ENCODE assay signal across 1 cellular context in genomic region chr5:10607666-10608442, GRCh38.
A peak's percentile ranks its signal among the peaks of the same experiment; 100 is the strongest.
TF ChIP-seq lines count a peak whose summit lies in the region.

No MANE protein-coding gene starts in this region.

TF ChIP-seq in K562, 482 proteins besides CTCF, POLR2A, EP300 and RAD21 (continued from another document and continues in another):
- TF ChIP-seq, protein P1, sequence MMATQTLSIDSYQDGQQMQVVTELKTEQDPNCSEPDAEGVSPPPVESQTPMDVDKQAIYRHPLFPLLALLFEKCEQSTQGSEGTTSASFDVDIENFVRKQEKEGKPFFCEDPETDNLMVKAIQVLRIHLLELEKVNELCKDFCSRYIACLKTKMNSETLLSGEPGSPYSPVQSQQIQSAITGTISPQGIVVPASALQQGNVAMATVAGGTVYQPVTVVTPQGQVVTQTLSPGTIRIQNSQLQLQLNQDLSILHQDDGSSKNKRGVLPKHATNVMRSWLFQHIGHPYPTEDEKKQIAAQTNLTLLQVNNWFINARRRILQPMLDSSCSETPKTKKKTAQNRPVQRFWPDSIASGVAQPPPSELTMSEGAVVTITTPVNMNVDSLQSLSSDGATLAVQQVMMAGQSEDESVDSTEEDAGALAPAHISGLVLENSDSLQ (IDR thresholded peaks at IDR 0.05): no peak
- TF ChIP-seq EGR1 (conservative IDR thresholded peaks at IDR 0.05) (no peak), ZNF586 (CRISPR knock-in tag; conservative IDR thresholded peaks at IDR 0.05) (no peak), FOS (IDR thresholded peaks at IDR 0.05; ENCODE audit: extremely low read depth, insufficient read length) (no peak), ARNT (IDR thresholded peaks at IDR 0.05) (no peak), SRSF3 (IDR thresholded peaks at IDR 0.05; ENCODE audit: insufficient read depth, low read length) (no peak), BMI1 (IDR thresholded peaks at IDR 0.05; ENCODE audit: low read length) (no peak), FUS (optimal IDR thresholded peaks at IDR 0.05; ENCODE audit: low read depth, low read length) (no peak), SMAD4 (CRISPR knock-in tag; conservative IDR thresholded peaks at IDR 0.05) (no peak; the same call in none of the 2 replicates), ZNF23 (CRISPR knock-in tag; IDR thresholded peaks at IDR 0.05) (no peak), ZNF197 (CRISPR knock-in tag; IDR thresholded peaks at IDR 0.05; ENCODE audit: low read depth) (peak; percentile 53; the same call in 1 of the 2 replicates), ATF1 (CRISPR knock-in tag; IDR thresholded peaks at IDR 0.05) (no peak), ATF1 (tag; IDR thresholded peaks at IDR 0.05) (no peak), ZNF165 (CRISPR knock-in tag; IDR thresholded peaks at IDR 0.05; ENCODE audit: borderline replicate concordance) (no peak), CTBP1 (IDR thresholded peaks at IDR 0.05; ENCODE audit: borderline replicate concordance) (0 out of 2 replicates have a peak, but pooled peaks have one; percentile 6), HLTF (IDR thresholded peaks at IDR 0.05) (no peak), SOX6 (IDR thresholded peaks at IDR 0.05) (peak; percentile 57; the same call in 1 of the 2 replicates), FOXK2 (conservative IDR thresholded peaks at IDR 0.05 in 1 of 2, IDR thresholded peaks at IDR 0.05 in 1 of 2; ENCODE audit: low read depth in 2 of 2) (peak; percentile 32 to 60; a peak in 2 of 4 replicates), HSF4 (CRISPR knock-in tag; IDR thresholded peaks at IDR 0.05; ENCODE audit: borderline replicate concordance) (no peak), HNRNPK (IDR thresholded peaks at IDR 0.05; ENCODE audit: low read depth, low read length, poor library complexity, severe bottlenecking) (no peak), SNRNP70 (optimal IDR thresholded peaks at IDR 0.05; ENCODE audit: low read depth, low read length) (no peak), ZNF79 (CRISPR knock-in tag; IDR thresholded peaks at IDR 0.05; ENCODE audit: low read depth) (no peak), HMGXB4 (CRISPR knock-in tag; IDR thresholded peaks at IDR 0.05) (no peak), PHF8 (IDR thresholded peaks at IDR 0.05; ENCODE audit: borderline replicate concordance, low read length) (no peak), CCNT2 (IDR thresholded peaks at IDR 0.05; ENCODE audit: borderline replicate concordance, extremely low read depth, insufficient read length, low read depth, low read length) (no peak), GATAD2B (IDR thresholded peaks at IDR 0.05; ENCODE audit: borderline replicate concordance) (no peak), SIRT6 (IDR thresholded peaks at IDR 0.05; ENCODE audit: low read depth, low read length) (no peak), ZNF316 (IDR thresholded peaks at IDR 0.05) (no peak), ZC3H8 (IDR thresholded peaks at IDR 0.05) (no peak), KDM4B (IDR thresholded peaks at IDR 0.05; ENCODE audit: borderline replicate concordance in 2 of 2, low read depth in 1 of 2) (no peak), MCM7 (IDR thresholded peaks at IDR 0.05) (no peak), HNRNPH1 (optimal IDR thresholded peaks at IDR 0.05; ENCODE audit: low read depth, low read length) (no peak), ZSCAN32 (CRISPR knock-in tag; IDR thresholded peaks at IDR 0.05) (no peak)
- TF ChIP-seq, protein P2, sequence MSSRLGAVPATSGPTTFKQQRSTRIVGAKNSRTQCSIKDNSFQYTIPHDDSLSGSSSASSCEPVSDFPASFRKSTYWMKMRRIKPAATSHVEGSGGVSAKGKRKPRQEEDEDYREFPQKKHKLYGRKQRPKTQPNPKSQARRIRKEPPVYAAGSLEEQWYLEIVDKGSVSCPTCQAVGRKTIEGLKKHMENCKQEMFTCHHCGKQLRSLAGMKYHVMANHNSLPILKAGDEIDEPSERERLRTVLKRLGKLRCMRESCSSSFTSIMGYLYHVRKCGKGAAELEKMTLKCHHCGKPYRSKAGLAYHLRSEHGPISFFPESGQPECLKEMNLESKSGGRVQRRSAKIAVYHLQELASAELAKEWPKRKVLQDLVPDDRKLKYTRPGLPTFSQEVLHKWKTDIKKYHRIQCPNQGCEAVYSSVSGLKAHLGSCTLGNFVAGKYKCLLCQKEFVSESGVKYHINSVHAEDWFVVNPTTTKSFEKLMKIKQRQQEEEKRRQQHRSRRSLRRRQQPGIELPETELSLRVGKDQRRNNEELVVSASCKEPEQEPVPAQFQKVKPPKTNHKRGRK (tag; IDR thresholded peaks at IDR 0.05): no peak
- TF ChIP-seq, protein P3, sequence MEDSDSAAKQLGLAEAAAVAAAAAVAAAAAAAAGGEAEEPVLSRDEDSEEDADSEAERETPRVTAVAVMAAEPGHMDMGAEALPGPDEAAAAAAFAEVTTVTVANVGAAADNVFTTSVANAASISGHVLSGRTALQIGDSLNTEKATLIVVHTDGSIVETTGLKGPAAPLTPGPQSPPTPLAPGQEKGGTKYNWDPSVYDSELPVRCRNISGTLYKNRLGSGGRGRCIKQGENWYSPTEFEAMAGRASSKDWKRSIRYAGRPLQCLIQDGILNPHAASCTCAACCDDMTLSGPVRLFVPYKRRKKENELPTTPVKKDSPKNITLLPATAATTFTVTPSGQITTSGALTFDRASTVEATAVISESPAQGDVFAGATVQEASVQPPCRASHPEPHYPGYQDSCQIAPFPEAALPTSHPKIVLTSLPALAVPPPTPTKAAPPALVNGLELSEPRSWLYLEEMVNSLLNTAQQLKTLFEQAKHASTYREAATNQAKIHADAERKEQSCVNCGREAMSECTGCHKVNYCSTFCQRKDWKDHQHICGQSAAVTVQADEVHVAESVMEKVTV (CRISPR knock-in tag; IDR thresholded peaks at IDR 0.05): 0 out of 2 replicates have a peak, but pooled peaks have one; percentile 27
- TF ChIP-seq, protein P4, sequence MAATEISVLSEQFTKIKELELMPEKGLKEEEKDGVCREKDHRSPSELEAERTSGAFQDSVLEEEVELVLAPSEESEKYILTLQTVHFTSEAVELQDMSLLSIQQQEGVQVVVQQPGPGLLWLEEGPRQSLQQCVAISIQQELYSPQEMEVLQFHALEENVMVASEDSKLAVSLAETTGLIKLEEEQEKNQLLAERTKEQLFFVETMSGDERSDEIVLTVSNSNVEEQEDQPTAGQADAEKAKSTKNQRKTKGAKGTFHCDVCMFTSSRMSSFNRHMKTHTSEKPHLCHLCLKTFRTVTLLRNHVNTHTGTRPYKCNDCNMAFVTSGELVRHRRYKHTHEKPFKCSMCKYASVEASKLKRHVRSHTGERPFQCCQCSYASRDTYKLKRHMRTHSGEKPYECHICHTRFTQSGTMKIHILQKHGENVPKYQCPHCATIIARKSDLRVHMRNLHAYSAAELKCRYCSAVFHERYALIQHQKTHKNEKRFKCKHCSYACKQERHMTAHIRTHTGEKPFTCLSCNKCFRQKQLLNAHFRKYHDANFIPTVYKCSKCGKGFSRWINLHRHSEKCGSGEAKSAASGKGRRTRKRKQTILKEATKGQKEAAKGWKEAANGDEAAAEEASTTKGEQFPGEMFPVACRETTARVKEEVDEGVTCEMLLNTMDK (IDR thresholded peaks at IDR 0.05; ENCODE audit: borderline replicate concordance, insufficient read depth, low read depth, low read length, poor library complexity, severe bottlenecking): no peak
- TF ChIP-seq, protein P5, sequence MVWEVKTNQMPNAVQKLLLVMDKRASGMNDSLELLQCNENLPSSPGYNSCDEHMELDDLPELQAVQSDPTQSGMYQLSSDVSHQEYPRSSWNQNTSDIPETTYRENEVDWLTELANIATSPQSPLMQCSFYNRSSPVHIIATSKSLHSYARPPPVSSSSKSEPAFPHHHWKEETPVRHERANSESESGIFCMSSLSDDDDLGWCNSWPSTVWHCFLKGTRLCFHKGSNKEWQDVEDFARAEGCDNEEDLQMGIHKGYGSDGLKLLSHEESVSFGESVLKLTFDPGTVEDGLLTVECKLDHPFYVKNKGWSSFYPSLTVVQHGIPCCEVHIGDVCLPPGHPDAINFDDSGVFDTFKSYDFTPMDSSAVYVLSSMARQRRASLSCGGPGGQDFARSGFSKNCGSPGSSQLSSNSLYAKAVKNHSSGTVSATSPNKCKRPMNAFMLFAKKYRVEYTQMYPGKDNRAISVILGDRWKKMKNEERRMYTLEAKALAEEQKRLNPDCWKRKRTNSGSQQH (CRISPR knock-in tag; IDR thresholded peaks at IDR 0.05): no peak
- TF ChIP-seq, protein P6, sequence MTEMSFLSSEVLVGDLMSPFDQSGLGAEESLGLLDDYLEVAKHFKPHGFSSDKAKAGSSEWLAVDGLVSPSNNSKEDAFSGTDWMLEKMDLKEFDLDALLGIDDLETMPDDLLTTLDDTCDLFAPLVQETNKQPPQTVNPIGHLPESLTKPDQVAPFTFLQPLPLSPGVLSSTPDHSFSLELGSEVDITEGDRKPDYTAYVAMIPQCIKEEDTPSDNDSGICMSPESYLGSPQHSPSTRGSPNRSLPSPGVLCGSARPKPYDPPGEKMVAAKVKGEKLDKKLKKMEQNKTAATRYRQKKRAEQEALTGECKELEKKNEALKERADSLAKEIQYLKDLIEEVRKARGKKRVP (CRISPR knock-in tag; IDR thresholded peaks at IDR 0.05): no peak
- TF ChIP-seq, protein P7, sequence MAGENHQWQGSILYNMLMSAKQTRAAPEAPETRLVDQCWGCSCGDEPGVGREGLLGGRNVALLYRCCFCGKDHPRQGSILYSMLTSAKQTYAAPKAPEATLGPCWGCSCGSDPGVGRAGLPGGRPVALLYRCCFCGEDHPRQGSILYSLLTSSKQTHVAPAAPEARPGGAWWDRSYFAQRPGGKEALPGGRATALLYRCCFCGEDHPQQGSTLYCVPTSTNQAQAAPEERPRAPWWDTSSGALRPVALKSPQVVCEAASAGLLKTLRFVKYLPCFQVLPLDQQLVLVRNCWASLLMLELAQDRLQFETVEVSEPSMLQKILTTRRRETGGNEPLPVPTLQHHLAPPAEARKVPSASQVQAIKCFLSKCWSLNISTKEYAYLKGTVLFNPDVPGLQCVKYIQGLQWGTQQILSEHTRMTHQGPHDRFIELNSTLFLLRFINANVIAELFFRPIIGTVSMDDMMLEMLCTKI (IDR thresholded peaks at IDR 0.05; ENCODE audit: partially characterized antibody): no peak
- TF ChIP-seq, protein P8, sequence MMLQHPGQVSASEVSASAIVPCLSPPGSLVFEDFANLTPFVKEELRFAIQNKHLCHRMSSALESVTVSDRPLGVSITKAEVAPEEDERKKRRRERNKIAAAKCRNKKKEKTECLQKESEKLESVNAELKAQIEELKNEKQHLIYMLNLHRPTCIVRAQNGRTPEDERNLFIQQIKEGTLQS (IDR thresholded peaks at IDR 0.05): peak; percentile 33; the same call in 1 of the 2 replicates
- TF ChIP-seq, protein P8 (CRISPR knock-in tag; conservative IDR thresholded peaks at IDR 0.05): no peak
- TF ChIP-seq, protein P9, sequence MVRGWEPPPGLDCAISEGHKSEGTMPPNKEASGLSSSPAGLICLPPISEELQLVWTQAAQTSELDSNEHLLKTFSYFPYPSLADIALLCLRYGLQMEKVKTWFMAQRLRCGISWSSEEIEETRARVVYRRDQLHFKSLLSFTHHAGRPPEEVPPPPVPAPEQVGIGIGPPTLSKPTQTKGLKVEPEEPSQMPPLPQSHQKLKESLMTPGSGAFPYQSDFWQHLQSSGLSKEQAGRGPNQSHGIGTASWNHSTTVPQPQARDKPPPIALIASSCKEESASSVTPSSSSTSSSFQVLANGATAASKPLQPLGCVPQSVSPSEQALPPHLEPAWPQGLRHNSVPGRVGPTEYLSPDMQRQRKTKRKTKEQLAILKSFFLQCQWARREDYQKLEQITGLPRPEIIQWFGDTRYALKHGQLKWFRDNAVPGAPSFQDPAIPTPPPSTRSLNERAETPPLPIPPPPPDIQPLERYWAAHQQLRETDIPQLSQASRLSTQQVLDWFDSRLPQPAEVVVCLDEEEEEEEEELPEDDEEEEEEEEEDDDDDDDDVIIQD (CRISPR knock-in tag; IDR thresholded peaks at IDR 0.05): no peak
- TF ChIP-seq, protein P10, sequence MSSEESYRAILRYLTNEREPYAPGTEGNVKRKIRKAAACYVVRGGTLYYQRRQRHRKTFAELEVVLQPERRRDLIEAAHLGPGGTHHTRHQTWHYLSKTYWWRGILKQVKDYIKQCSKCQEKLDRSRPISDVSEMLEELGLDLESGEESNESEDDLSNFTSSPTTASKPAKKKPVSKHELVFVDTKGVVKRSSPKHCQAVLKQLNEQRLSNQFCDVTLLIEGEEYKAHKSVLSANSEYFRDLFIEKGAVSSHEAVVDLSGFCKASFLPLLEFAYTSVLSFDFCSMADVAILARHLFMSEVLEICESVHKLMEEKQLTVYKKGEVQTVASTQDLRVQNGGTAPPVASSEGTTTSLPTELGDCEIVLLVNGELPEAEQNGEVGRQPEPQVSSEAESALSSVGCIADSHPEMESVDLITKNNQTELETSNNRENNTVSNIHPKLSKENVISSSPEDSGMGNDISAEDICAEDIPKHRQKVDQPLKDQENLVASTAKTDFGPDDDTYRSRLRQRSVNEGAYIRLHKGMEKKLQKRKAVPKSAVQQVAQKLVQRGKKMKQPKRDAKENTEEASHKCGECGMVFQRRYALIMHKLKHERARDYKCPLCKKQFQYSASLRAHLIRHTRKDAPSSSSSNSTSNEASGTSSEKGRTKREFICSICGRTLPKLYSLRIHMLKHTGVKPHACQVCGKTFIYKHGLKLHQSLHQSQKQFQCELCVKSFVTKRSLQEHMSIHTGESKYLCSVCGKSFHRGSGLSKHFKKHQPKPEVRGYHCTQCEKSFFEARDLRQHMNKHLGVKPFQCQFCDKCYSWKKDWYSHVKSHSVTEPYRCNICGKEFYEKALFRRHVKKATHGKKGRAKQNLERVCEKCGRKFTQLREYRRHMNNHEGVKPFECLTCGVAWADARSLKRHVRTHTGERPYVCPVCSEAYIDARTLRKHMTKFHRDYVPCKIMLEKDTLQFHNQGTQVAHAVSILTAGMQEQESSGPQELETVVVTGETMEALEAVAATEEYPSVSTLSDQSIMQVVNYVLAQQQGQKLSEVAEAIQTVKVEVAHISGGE (CRISPR knock-in tag; IDR thresholded peaks at IDR 0.05): peak in 1 of 3 experiments; percentile 34; a peak in 1 of 6 replicates
- TF ChIP-seq, protein P11, sequence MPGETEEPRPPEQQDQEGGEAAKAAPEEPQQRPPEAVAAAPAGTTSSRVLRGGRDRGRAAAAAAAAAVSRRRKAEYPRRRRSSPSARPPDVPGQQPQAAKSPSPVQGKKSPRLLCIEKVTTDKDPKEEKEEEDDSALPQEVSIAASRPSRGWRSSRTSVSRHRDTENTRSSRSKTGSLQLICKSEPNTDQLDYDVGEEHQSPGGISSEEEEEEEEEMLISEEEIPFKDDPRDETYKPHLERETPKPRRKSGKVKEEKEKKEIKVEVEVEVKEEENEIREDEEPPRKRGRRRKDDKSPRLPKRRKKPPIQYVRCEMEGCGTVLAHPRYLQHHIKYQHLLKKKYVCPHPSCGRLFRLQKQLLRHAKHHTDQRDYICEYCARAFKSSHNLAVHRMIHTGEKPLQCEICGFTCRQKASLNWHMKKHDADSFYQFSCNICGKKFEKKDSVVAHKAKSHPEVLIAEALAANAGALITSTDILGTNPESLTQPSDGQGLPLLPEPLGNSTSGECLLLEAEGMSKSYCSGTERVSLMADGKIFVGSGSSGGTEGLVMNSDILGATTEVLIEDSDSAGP (CRISPR knock-in tag; IDR thresholded peaks at IDR 0.05): no peak
